Comparison of ENCODE assay signal across 31 cellular contexts in the genomic region with DNA sequence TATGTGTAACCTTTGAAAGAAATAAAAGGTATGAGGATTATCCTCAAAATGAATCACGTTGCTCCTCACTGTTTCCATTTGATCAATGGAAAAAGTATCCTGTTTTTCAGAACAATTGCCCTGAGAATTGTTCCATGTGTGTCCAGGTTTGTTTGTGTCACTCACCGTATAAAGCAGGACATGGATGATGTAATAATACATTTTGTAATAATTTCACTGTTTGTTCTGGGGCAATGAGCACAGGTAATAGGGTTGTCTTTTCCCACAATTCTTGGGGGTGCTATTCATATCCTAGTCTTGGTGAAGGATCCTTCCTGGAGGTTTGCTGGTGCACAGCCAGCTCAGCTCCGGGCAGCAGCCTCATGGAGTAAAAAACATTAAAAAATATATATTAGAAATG.
"Had no signal": no experiment of that assay in that cellular context is flagged by ENCODE, and none has a peak within 500 bp of the region (broad histone marks: within the 10 kb centered on the region; RNA-seq: fewer than 3 reads in every experiment).

No MANE protein-coding gene starts in this region.

- H3K4me3 ChIP-seq: MG63 had no signal

- H3K27ac ChIP-seq: VCaP had no signal

- DNase-seq: activated B cell treated with CpG ODN at 0.5 μM for 24 hours; activated CD4-positive, alpha-beta memory T cell treated with anti-CD3 and anti-CD28 coated beads, Interleukin-2, amount 10 ng/mL, durations not matched to agents 7 days and 5 days; activated CD4-positive, alpha-beta T cell treated with anti-CD3 and anti-CD28 coated beads for 1 hour; activated CD4-positive, alpha-beta T cell treated with anti-CD3 and anti-CD28 coated beads for 48 hours; activated CD8-positive, alpha-beta memory T cell treated with anti-CD3 and anti-CD28 coated beads for 24 hours; activated CD8-positive, alpha-beta memory T cell treated with anti-CD3 and anti-CD28 coated beads, Interleukin-2, amount 10 ng/mL, durations not matched to agents 7 days and 5 days; activated CD8-positive, alpha-beta memory T cell treated with anti-CD3 and anti-CD28 coated beads, Interleukin-2, amount 50 U/mL, for 48 hours; activated effector memory CD4-positive, alpha-beta T cell treated with Interleukin-2 at 50 U/mL for 16 hours; activated naive CD4-positive, alpha-beta T cell treated with anti-CD3 and anti-CD28 coated beads, Interleukin-2, amount 10 ng/mL, durations not matched to agents 7 days and 5 days; activated naive CD8-positive, alpha-beta T cell treated with anti-CD3 and anti-CD28 coated beads, Interleukin-2, amount 50 U/mL, for 24 hours; activated T-cell treated with anti-CD3 and anti-CD28 coated beads, Interleukin-2, amount 50 U/mL, for 48 hours; anterior cingulate cortex; caudate nucleus; cerebellar nuclear complex; Karpas-422; MG63; NCI-H1048; NCI-H1105 treated with DMSO at 0.1 percent for 48 hours; NCI-H1436; NCI-H1694; NCI-H1930; NCI-H2081 treated with DMSO at 0.1 percent for 48 hours; NCI-H226; NCI-H524 treated with DMSO at 0.1 percent for 48 hours; SHP77 treated with DMSO at 0.1 percent for 48 hours; SW 1271; T-helper 1 cell; T-helper 2 cell; T-helper 9 cell had no signal

- H3K9me3 ChIP-seq: MG63 had no signal

- ATAC-seq: activated CD8-positive, alpha-beta memory T cell treated with anti-CD3 and anti-CD28 coated beads, Interleukin-2, amount 10 ng/mL, durations not matched to agents 7 days and 5 days; activated naive CD8-positive, alpha-beta T cell treated with anti-CD3 and anti-CD28 coated beads, Interleukin-2, amount 50 U/mL, for 24 hours; Panc1 had no signal

- H3K36me3 ChIP-seq: MG63 had no signal
